In genomic region chr3:95311272-95311671, GRCh38 we compare ENCODE assay signal across 22 cellular contexts.
DNase-seq lines count a peak whose midpoint lies in the region; ATAC-seq and FAIRE-seq lines count a peak whose summit lies in the region.
"Had no signal": no experiment of that assay in that cellular context is flagged by ENCODE, and none has a peak within 500 bp of the region (broad histone marks: within the 10 kb centered on the region; RNA-seq: fewer than 3 reads in every experiment).

No MANE protein-coding gene starts in this region.

- DNase-seq in GM18507 (ENCODE audit: extremely low spot score, insufficient read length, low read depth) (no peak), NCI-H748 treated with DMSO at 0.1 percent for 48 hours (lab: John Stamatoyannopoulos, UW) (no peak), posterior vena cava (ENCODE audit: low spot score) (no peak), DMS79 (lab: John Stamatoyannopoulos, UW) (no peak)
- DNase-seq in stimulated activated CD4-positive, alpha-beta T cell treated with anti-CD3 and anti-CD28 coated beads, Interleukin-4, amount 100 ng/mL, for 1 hour: no peak
- DNase-seq: activated CD4-positive, alpha-beta memory T cell treated with anti-CD3 and anti-CD28 coated beads for 36 hours; activated CD4-positive, CD25-positive, alpha-beta regulatory T cell treated with anti-CD3 and anti-CD28 coated beads, Interleukin-2, amount 50 U/mL, for 72 hours; activated naive CD4-positive, alpha-beta T cell treated with Interleukin-2 at 50 U/mL for 16 hours; central memory CD4-positive, alpha-beta T cell; DMS79 treated with DMSO at 0.1 percent for 48 hours; erythroblast; GDM1; left lung; nephron progenitor cell; stimulated activated CD4-positive, alpha-beta T cell treated with anti-CD3 and anti-CD28 coated beads, Interleukin-15, amount 100 ng/mL, for 24 hours; stimulated activated naive B cell treated with anti-CD40 and anti-IgM and Interleukin-4, amounts not matched to agents 10 μg/mL and 1 μg/mL and 100 μg/mL, for 72 hours; substantia nigra; trophoblast cell had no signal

- FAIRE-seq in GM18507 (lab: Jason Lieb, UNC): peak; percentile 68
- FAIRE-seq: islet of Langerhans had no signal

- intact Hi-C loops in posterior vena cava (cut with DNase I): no loop called here

- peak; percentile 76 for ATAC-seq in GM19324 (IDR thresholded peaks at IDR 0.05; ENCODE audit: low FRiP score, unreplicated experiment)
- peak; percentile 78 for ATAC-seq in HG02763 (IDR thresholded peaks at IDR 0.05; ENCODE audit: unreplicated experiment)
- peak; percentile 76 for ATAC-seq in HG03432 (IDR thresholded peaks at IDR 0.05; ENCODE audit: unreplicated experiment)
- ATAC-seq: left lung; stimulated activated naive B cell treated with anti-CD40 and anti-IgM and Interleukin-4, amounts not matched to agents 10 μg/mL and 1 μg/mL and 100 μg/mL, for 72 hours had no signal
